19 cellular contexts compared by ENCODE assay signal in genomic region chr2:121473502-121473901, GRCh38. TPM values are rescaled to one million over a fixed set of nuclear protein-coding genes. Genes with fewer than 3 reads are reported as not detected.
DNase-seq lines count a peak whose midpoint lies in the region; ATAC-seq, FAIRE-seq and TF ChIP-seq lines count a peak whose summit lies in the region.
"Had no signal": no experiment of that assay in that cellular context is flagged by ENCODE, and none has a peak within 500 bp of the region (broad histone marks: within the 10 kb centered on the region; RNA-seq: fewer than 3 reads in every experiment).

No MANE protein-coding gene starts in this region.

- no peak overlapping the region for H3K4me3 ChIP-seq in Caco-2 (ENCODE audit: low read depth, low read length)
- no peak overlapping the region for H3K4me3 ChIP-seq in RWPE2 (ENCODE audit: severe bottlenecking)
- H3K4me3 ChIP-seq: esophagus muscularis mucosa, gastrocnemius medialis, lung, transverse colon had no signal

- ATAC-seq in RWPE2 (ENCODE audit: low read depth) (no peak), GM18909 (IDR thresholded peaks at IDR 0.05; ENCODE audit: poor library complexity, unreplicated experiment) (no peak)
- ATAC-seq: gastrocnemius medialis had no signal

- POLR2A ChIA-PET in Caco-2 (lab: Charles Lee), result no interaction called here

- DNase-seq in Caco-2 (no peak), RWPE2 (ENCODE audit: low spot score) (no peak), epithelial cell of prostate (ENCODE audit: low read depth, low spot score) (no peak), osteocyte (ENCODE audit: extremely low spot score, unreplicated experiment) (no peak), D721Med (ENCODE audit: insufficient read length, low spot score) (no peak), SIG-M5 treated with dmso at 0.1 percent for 504 hours (lab: John Stamatoyannopoulos, UW; ENCODE audit: unreplicated experiment) (no peak)
- DNase-seq: activated naive CD4-positive, alpha-beta T cell; gastrocnemius medialis; NCI-H774; SHP77 treated with DMSO at 0.1 percent for 48 hours; stimulated activated naive CD4-positive, alpha-beta T cell treated with Interleukin-2 at 50 U/mL for 16 hours; T-helper 1 cell; transverse colon had no signal

- H3K4me1 Mint-ChIP-seq in Caco-2 (ENCODE audit: low read depth, unreplicated experiment) (peaks cover 30% of the 10 kb centered on the region), osteocyte (ENCODE audit: unreplicated experiment) (peaks cover 39% of the 10 kb centered on the region)

- intact Hi-C loops in Caco-2 (cut with micrococcal nuclease; ENCODE audit: unreplicated experiment), result no loop called here

- TF ChIP-seq CTCF in Caco-2 (IDR thresholded peaks at IDR 0.05; ENCODE audit: insufficient read depth in 1 of 2, low read depth in 1 of 2, low read length in 1 of 2, severe bottlenecking in 1 of 2, unreplicated experiment in 1 of 2) (no peak), RWPE2 (IDR thresholded peaks at IDR 0.05; ENCODE audit: poor library complexity, severe bottlenecking) (no peak), osteocyte (IDR thresholded peaks at IDR 0.05) (no peak), D721Med (IDR thresholded peaks at IDR 0.05; ENCODE audit: insufficient read depth, missing control alignments) (no peak)

- no peaks in the 10 kb centered on the region for H3K9me3 ChIP-seq in Caco-2
- H3K9me3 ChIP-seq in RWPE2 (ENCODE audit: severe bottlenecking), result no peaks in the 10 kb centered on the region
- H3K9me3 ChIP-seq: esophagus muscularis mucosa, gastrocnemius medialis, transverse colon had no signal

- no TSS peak for BruUV-seq in Caco-2 (replicated peaks; lab: Mats Ljungman, UMichigan)

- no peak for FAIRE-seq in D721Med (lab: Jason Lieb, UNC)
- FAIRE-seq: GM18507 had no signal

- peaks cover 12% of the 10 kb centered on the region for H3K4me1 ChIP-seq in Caco-2
- peaks cover 52% of the 10 kb centered on the region for H3K4me1 ChIP-seq in RWPE2 (ENCODE audit: insufficient read depth, poor library complexity, severe bottlenecking)

- H3K27me3 Mint-ChIP-seq in Caco-2 (ENCODE audit: insufficient read depth, unreplicated experiment) (no peaks in the 10 kb centered on the region), osteocyte (ENCODE audit: unreplicated experiment) (no peaks in the 10 kb centered on the region)

- peaks cover 19% of the 10 kb centered on the region for H3K36me3 Mint-ChIP-seq in Caco-2 (ENCODE audit: insufficient read depth, unreplicated experiment)
- H3K36me3 Mint-ChIP-seq in osteocyte (ENCODE audit: unreplicated experiment), result peaks cover 20% of the 10 kb centered on the region

- H3K27ac Mint-ChIP-seq in Caco-2 (ENCODE audit: unreplicated experiment) (peak overlapping the region; percentile 1), osteocyte (ENCODE audit: unreplicated experiment) (peak overlapping the region; percentile 73)

- H3K27me3 ChIP-seq in Caco-2 (replicated peaks; ENCODE audit: control insufficient read depth, insufficient read depth, low read length) (no peaks in the 10 kb centered on the region), RWPE2 (ENCODE audit: insufficient read depth, poor library complexity, severe bottlenecking) (no peaks in the 10 kb centered on the region)
- H3K27me3 ChIP-seq: esophagus muscularis mucosa, gastrocnemius medialis, transverse colon had no signal

- H3K9me3 Mint-ChIP-seq in Caco-2 (ENCODE audit: unreplicated experiment), result no peaks in the 10 kb centered on the region
- H3K9me3 Mint-ChIP-seq in osteocyte (ENCODE audit: unreplicated experiment), result no peaks in the 10 kb centered on the region

- H3K4me3 Mint-ChIP-seq in Caco-2 (ENCODE audit: unreplicated experiment) (no peak overlapping the region), osteocyte (ENCODE audit: unreplicated experiment) (no peak overlapping the region)

- CTCF ChIA-PET in Caco-2 (lab: Charles Lee), result no interaction called here

- H3K27ac ChIP-seq in RWPE2 (ENCODE audit: poor library complexity, severe bottlenecking), result peak overlapping the region; percentile 94
- H3K27ac ChIP-seq in epithelial cell of prostate, result peak overlapping the region; percentile 53
- H3K27ac ChIP-seq: esophagus muscularis mucosa, transverse colon had no signal

- peaks cover 3% of the 10 kb centered on the region; the same call in 1 of the 2 replicates for H3K36me3 ChIP-seq in Caco-2 (ENCODE audit: control insufficient read depth, insufficient read depth, low read length)
- peaks cover 34% of the 10 kb centered on the region for H3K36me3 ChIP-seq in RWPE2 (ENCODE audit: low read depth)

RNA-seq across cellular contexts. Expression of gene RNU4ATAC, which starts 57.2 kb away (rescaled TPM):
- total RNA-seq in Caco-2 (2022), result not detected in 2 replicates
- not detected in 2 replicates for total RNA-seq in osteocyte
- total RNA-seq: esophagus muscularis mucosa, gastrocnemius medialis, kidney epithelial cell, lung, posterior vena cava had no signal
